Comparison of ENCODE assay signal across 18 cellular contexts in the genomic region with DNA sequence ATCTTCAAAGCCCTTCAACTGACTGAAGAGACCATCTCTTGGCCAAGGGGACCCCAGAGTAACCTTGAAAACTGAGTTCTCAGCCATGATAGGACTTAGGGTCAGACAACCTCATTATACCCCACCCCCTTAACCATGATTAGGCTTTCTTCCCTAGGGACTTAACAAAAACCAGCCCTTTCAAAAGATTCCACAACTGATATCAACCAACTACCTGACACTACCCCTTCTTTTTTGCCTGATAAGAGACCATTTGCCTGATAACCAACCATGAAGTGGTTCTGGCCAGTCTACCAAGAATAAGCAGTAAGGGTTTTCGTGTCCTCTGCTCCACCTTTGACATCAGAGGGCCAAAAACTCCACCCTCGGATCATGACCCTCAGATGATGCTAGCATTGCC. TPM values are rescaled to one million over a fixed set of nuclear protein-coding genes. Genes with fewer than 3 reads are reported as not detected.
DNase-seq lines count a peak whose midpoint lies in the region; ATAC-seq, FAIRE-seq and TF ChIP-seq lines count a peak whose summit lies in the region.
"Had no signal": no experiment of that assay in that cellular context is flagged by ENCODE, and none has a peak within 500 bp of the region (broad histone marks: within the 10 kb centered on the region; RNA-seq: fewer than 3 reads in every experiment).

No MANE protein-coding gene starts in this region.

- H3K27ac ChIP-seq in cardiac muscle cell = peak overlapping the region; percentile 2
- H3K27ac ChIP-seq: 22Rv1 had no signal

- no peaks in the 10 kb centered on the region for H3F3A ChIP-seq in Loucy (ENCODE audit: low read depth)

- intact Hi-C loops in Right ventricle myocardium superior (cut with DNase I) = no loop called here

- H3K4me1 Mint-ChIP-seq in central memory CD8-positive, alpha-beta T cell = peaks cover 25% of the 10 kb centered on the region
- no peaks in the 10 kb centered on the region for H3K4me1 Mint-ChIP-seq in neural crest cell

- no peak overlapping the region for H3K4me3 Mint-ChIP-seq in central memory CD8-positive, alpha-beta T cell
- H3K4me3 Mint-ChIP-seq in neural crest cell = no peak overlapping the region
- H3K4me3 Mint-ChIP-seq: CD14-positive monocyte; CD8-positive, alpha-beta T cell; HFFc6 had no signal

- TF ChIP-seq CTCF in cardiac muscle cell (IDR thresholded peaks at IDR 0.05; ENCODE audit: low read depth, low read length) (no peak), Loucy (conservative IDR thresholded peaks at IDR 0.05; ENCODE audit: low read length) (no peak), neural crest cell (conservative IDR thresholded peaks at IDR 0.05) (no peak)

- H3K4me2 ChIP-seq in Loucy (ENCODE audit: low read depth, low read length, poor library complexity, severe bottlenecking) = peak overlapping the region; percentile 19

- H2AFZ ChIP-seq in Loucy (ENCODE audit: low read length) = no peak overlapping the region

- H3K27me3 ChIP-seq in cardiac muscle cell (no peaks in the 10 kb centered on the region), Loucy (ENCODE audit: insufficient read depth, low read length, poor library complexity, severe bottlenecking) (no peaks in the 10 kb centered on the region)

- H3K4me3 ChIP-seq in cardiac muscle cell (no peak overlapping the region), Loucy (ENCODE audit: low read length, poor library complexity, severe bottlenecking) (no peak overlapping the region)
- H3K4me3 ChIP-seq: HAP-1 had no signal

- ATAC-seq in Right ventricle myocardium superior (ENCODE audit: poor library complexity) (no peak), GM18505 (IDR thresholded peaks at IDR 0.05; ENCODE audit: unreplicated experiment) (no peak)
- ATAC-seq in central memory CD8-positive, alpha-beta T cell (replicated peaks; ENCODE audit: extremely low read depth, poor library complexity, severe bottlenecking) = no peak
- ATAC-seq: CD8-positive, alpha-beta T cell had no signal

- no peak for TF ChIP-seq POLR2A in H54 (IDR thresholded peaks at IDR 0.05; ENCODE audit: low read depth, low read length)
- TF ChIP-seq POLR2A in GM18505 (IDR thresholded peaks at IDR 0.05; ENCODE audit: borderline replicate concordance, extremely low read depth, insufficient read depth, insufficient read length) = no peak

- H3K9me3 ChIP-seq in cardiac muscle cell (ENCODE audit: low read depth) (no peaks in the 10 kb centered on the region), Loucy (ENCODE audit: insufficient read depth, low read depth, low read length) (no peaks in the 10 kb centered on the region)
- H3K9me3 ChIP-seq: HAP-1 had no signal

- no peaks in the 10 kb centered on the region for H3K79me2 ChIP-seq in Loucy (ENCODE audit: insufficient read depth, low read length)

- no peak overlapping the region for H3K9ac ChIP-seq in Loucy (ENCODE audit: low read depth, low read length, poor library complexity, severe bottlenecking)

- DNase-seq in cardiac muscle cell (ENCODE audit: low read depth in 1 of 2, low spot score in 1 of 2) = no peak
- DNase-seq in Right ventricle myocardium superior = no peak
- DNase-seq in central memory CD8-positive, alpha-beta T cell (ENCODE audit: low spot score in 2 of 2) = no peak
- DNase-seq in neural crest cell (ENCODE audit: low read depth, low spot score) = no peak
- no peak for DNase-seq in NCI-H69 (lab: John Stamatoyannopoulos, UW)
- no peak for DNase-seq in H54 (ENCODE audit: insufficient read length, low spot score)
- DNase-seq: CD8-positive, alpha-beta T cell; COR-L47; DND-41; GF-D8; HFFc6 had no signal

- peaks cover 26% of the 10 kb centered on the region for H3K36me3 ChIP-seq in cardiac muscle cell
- H3K36me3 ChIP-seq in Loucy (ENCODE audit: insufficient read depth, low read length) = peaks cover 3% of the 10 kb centered on the region; the same call in 1 of the 2 replicates
- H3K36me3 ChIP-seq: HAP-1 had no signal

- peak overlapping the region; percentile 12 for H3K27ac Mint-ChIP-seq in central memory CD8-positive, alpha-beta T cell (ENCODE audit: low read depth)
- H3K27ac Mint-ChIP-seq in neural crest cell (ENCODE audit: unreplicated experiment) = peak overlapping the region; percentile 58

- no peaks in the 10 kb centered on the region for H3K27me3 Mint-ChIP-seq in central memory CD8-positive, alpha-beta T cell
- H3K27me3 Mint-ChIP-seq in neural crest cell (ENCODE audit: low read depth) = no peaks in the 10 kb centered on the region

- FAIRE-seq in H54 (lab: Jason Lieb, UNC) = no peak
- FAIRE-seq: GM18507, HTR-8/SVneo had no signal

- H3K9me3 Mint-ChIP-seq in central memory CD8-positive, alpha-beta T cell = no peaks in the 10 kb centered on the region
- peaks cover 2% of the 10 kb centered on the region for H3K9me3 Mint-ChIP-seq in neural crest cell
- H3K9me3 Mint-ChIP-seq: CD8-positive, alpha-beta T cell; HFFc6 had no signal

- H3K4me1 ChIP-seq in cardiac muscle cell (ENCODE audit: low read depth) (peaks cover 12% of the 10 kb centered on the region), Loucy (ENCODE audit: insufficient read depth, low read length, poor library complexity, severe bottlenecking) (peaks cover 10% of the 10 kb centered on the region)

- peaks cover 16% of the 10 kb centered on the region for H3K36me3 Mint-ChIP-seq in central memory CD8-positive, alpha-beta T cell (ENCODE audit: insufficient read depth)
- peaks cover 9% of the 10 kb centered on the region for H3K36me3 Mint-ChIP-seq in neural crest cell (ENCODE audit: low read depth)

- no peaks in the 10 kb centered on the region for H3K9me2 ChIP-seq in Loucy (replicated peaks; ENCODE audit: low read depth, low read length)

- H4K20me1 ChIP-seq in Loucy (ENCODE audit: insufficient read depth, low read length, poor library complexity, severe bottlenecking) = no peaks in the 10 kb centered on the region

RNA-seq across cellular contexts. Expression of a gene that starts 12.5 kb away (rescaled TPM):
- total RNA-seq in cardiac muscle cell (34.1 and 36.1 TPM in 2 replicates), Right ventricle myocardium superior (17.0 TPM), neural crest cell (42.0 and 47.6 TPM in 2 replicates)
- polyA plus RNA-seq in cardiac muscle cell = 32.6 and 36.9 TPM in 2 replicates

RNA-seq across cellular contexts. Expression of a gene that starts 12.8 kb away (rescaled TPM):
- 14.5 and 19.7 TPM in 2 replicates for total RNA-seq in cardiac muscle cell
- polyA plus RNA-seq in cardiac muscle cell = 49.1 and 70.5 TPM in 2 replicates
- 37.9 TPM for total RNA-seq in Right ventricle myocardium superior
- 32.2 and 34.3 TPM in 2 replicates for total RNA-seq in neural crest cell
